ENCODE assay signal across 7 cellular contexts in the genomic region with DNA sequence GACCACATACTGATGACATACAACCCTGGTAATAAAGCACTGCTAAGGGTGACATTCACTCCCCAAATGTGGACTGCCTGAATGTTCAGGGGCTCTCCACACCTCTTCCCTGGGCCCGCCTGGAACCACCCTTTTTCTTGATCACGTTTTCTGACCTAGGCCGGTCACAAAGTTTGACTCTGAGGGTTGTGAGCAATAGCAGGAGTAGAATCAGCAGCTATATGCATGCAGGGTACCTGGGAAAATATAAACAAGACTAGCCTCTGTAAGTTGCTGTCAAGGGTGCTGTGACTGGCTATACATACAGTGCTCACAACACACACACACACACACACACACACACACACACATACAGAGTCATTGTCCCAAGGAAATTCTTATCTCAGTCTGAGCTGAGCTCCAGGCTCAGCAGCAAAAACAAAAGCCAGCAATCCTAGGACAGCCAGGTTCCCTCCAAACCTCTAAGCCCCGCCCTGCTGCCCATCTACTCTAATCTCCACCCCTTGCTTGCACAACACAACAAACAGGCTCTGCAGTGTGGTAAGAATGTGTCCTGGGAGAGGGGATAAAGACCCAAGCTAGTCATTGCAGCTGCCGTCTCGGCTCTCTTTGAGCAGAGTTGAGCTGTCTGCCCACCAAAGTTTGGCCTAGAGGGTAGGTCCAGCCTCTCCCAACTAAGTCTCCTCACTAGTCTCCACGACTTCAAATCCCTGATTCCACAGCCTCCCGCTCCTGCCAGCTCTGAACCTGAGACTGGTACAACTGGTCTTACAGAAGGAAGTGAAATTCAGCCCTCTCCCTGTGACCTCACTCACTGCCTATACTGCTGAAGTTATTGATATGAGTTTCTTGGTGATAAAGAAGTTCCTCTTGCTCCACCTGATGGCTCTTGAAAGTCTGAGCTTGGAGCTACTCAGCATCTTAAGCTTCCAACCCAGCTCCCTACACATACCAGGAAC. TPM values are rescaled to one million over a fixed set of nuclear protein-coding genes. Genes with fewer than 3 reads are reported as not detected.
DNase-seq lines count a peak whose midpoint lies in the region; ATAC-seq and TF ChIP-seq lines count a peak whose summit lies in the region.

No MANE protein-coding gene starts in this region.

- no peaks in the 10 kb centered on the region for H3K36me3 Mint-ChIP-seq in activated T-cell treated with anti-CD3 and anti-CD28 coated beads, Interleukin-2, amount 50 U/mL, for 72 hours (ENCODE audit: insufficient read depth in 2 of 2)

- H3K4me1 ChIP-seq in MM.1S (ENCODE audit: low read length), result peaks cover 72% of the 10 kb centered on the region
- H3K4me1 ChIP-seq in hepatocyte (ENCODE audit: insufficient read depth), result peaks cover 63% of the 10 kb centered on the region
- H3K4me1 ChIP-seq in smooth muscle cell (ENCODE audit: low read depth), result peaks cover 56% of the 10 kb centered on the region

- H3K9ac ChIP-seq in MM.1S (ENCODE audit: low read length) (peak overlapping the region; percentile 83), smooth muscle cell (ENCODE audit: low read depth) (no peak overlapping the region)

- H3K4me3 Mint-ChIP-seq in activated T-cell treated with anti-CD3 and anti-CD28 coated beads, Interleukin-2, amount 50 U/mL, for 72 hours, result peak overlapping the region; percentile 90 to 95

- H3K9me2 ChIP-seq in MM.1S (replicated peaks; ENCODE audit: insufficient read depth, low read length) (no peaks in the 10 kb centered on the region), hepatocyte (replicated peaks; ENCODE audit: insufficient read depth) (no peaks in the 10 kb centered on the region)

- H3K36me3 ChIP-seq in MM.1S (replicated peaks; ENCODE audit: insufficient read depth, low read length) (no peaks in the 10 kb centered on the region), hepatocyte (replicated peaks; ENCODE audit: insufficient read depth, low read depth) (no peaks in the 10 kb centered on the region), smooth muscle cell (ENCODE audit: low read depth) (no peaks in the 10 kb centered on the region)

- H2AFZ ChIP-seq in MM.1S (ENCODE audit: low read length), result no peak overlapping the region
- H2AFZ ChIP-seq in hepatocyte, result no peak overlapping the region
- H2AFZ ChIP-seq in smooth muscle cell (ENCODE audit: low read depth), result no peak overlapping the region

- peak overlapping the region; percentile 76 for H3K4me3 ChIP-seq in MM.1S (ENCODE audit: low read length)
- peak overlapping the region; percentile 3 for H3K4me3 ChIP-seq in hepatocyte
- peak overlapping the region; percentile 29 for H3K4me3 ChIP-seq in smooth muscle cell

- H3K27ac Mint-ChIP-seq in activated T-cell treated with anti-CD3 and anti-CD28 coated beads, Interleukin-2, amount 50 U/mL, for 72 hours, result peak overlapping the region; percentile 3

- no peaks in the 10 kb centered on the region for H3K9me3 ChIP-seq in MM.1S (replicated peaks; ENCODE audit: insufficient read depth, low read length)
- H3K9me3 ChIP-seq in hepatocyte (ENCODE audit: low read depth), result no peaks in the 10 kb centered on the region
- no peaks in the 10 kb centered on the region for H3K9me3 ChIP-seq in smooth muscle cell (replicated peaks; ENCODE audit: low read depth)

- no peaks in the 10 kb centered on the region for H3K9me3 Mint-ChIP-seq in activated T-cell treated with anti-CD3 and anti-CD28 coated beads, Interleukin-2, amount 50 U/mL, for 72 hours

- peak overlapping the region; percentile 87 for H3K4me2 ChIP-seq in MM.1S (ENCODE audit: low read depth, low read length)
- peak overlapping the region; percentile 73 for H3K4me2 ChIP-seq in hepatocyte
- H3K4me2 ChIP-seq in smooth muscle cell, result peak overlapping the region; percentile 99

- WGBS in hepatocyte (ENCODE audit: low lambda C conversion rate, missing lambda C conversion rate), result 23% methylated on average over 8 of the region's 8 CpGs
- 28% methylated on average over 8 of the region's 8 CpGs for WGBS in smooth muscle cell (ENCODE audit: low lambda C conversion rate)

- no peaks in the 10 kb centered on the region for H3K27me3 Mint-ChIP-seq in activated T-cell treated with anti-CD3 and anti-CD28 coated beads, Interleukin-2, amount 50 U/mL, for 72 hours (ENCODE audit: low read depth)

- ATAC-seq in GM21529 (IDR thresholded peaks at IDR 0.05; ENCODE audit: unreplicated experiment) (peak; percentile 41), HG02981 (IDR thresholded peaks at IDR 0.05; ENCODE audit: unreplicated experiment) (no peak)
- peak; percentile 32 to 35 for ATAC-seq in activated T-cell treated with anti-CD3 and anti-CD28 coated beads, Interleukin-2, amount 50 U/mL, for 72 hours (replicated peaks in 1 of 2)

- peaks cover 57% of the 10 kb centered on the region for H3K79me2 ChIP-seq in MM.1S (ENCODE audit: low read length)
- peaks cover 28% of the 10 kb centered on the region for H3K79me2 ChIP-seq in hepatocyte
- H3K79me2 ChIP-seq in smooth muscle cell (ENCODE audit: low read depth), result peaks cover 5% of the 10 kb centered on the region

- no peaks in the 10 kb centered on the region for H4K20me1 ChIP-seq in MM.1S (ENCODE audit: insufficient read depth, low read length)
- H4K20me1 ChIP-seq in hepatocyte (ENCODE audit: insufficient read depth, poor library complexity, severe bottlenecking), result no peaks in the 10 kb centered on the region
- H4K20me1 ChIP-seq in smooth muscle cell (ENCODE audit: low read depth), result peaks cover 3% of the 10 kb centered on the region

- peak; percentile 75 for DNase-seq in MM.1S
- DNase-seq in activated T-cell treated with anti-CD3 and anti-CD28 coated beads, Interleukin-2, amount 50 U/mL, for 72 hours, result peak in 1 of 2 donors; percentile 37
- peak; percentile 91 for DNase-seq in hepatocyte (ENCODE audit: low spot score)
- DNase-seq in smooth muscle cell (lab: John Stamatoyannopoulos, UW; ENCODE audit: unreplicated experiment), result peak; percentile 18

- peak; percentile 18 for TF ChIP-seq CTCF in GM12873 (IDR thresholded peaks at IDR 0.05; ENCODE audit: insufficient read depth, low read depth, low read length, missing control alignments)
- peak; percentile 28; the same call in 1 of the 2 replicates for TF ChIP-seq CTCF in MM.1S (IDR thresholded peaks at IDR 0.05; ENCODE audit: low read length)
- peak; percentile 23 for TF ChIP-seq CTCF in hepatocyte (IDR thresholded peaks at IDR 0.05; ENCODE audit: poor library complexity)
- no peak for TF ChIP-seq CTCF in smooth muscle cell (IDR thresholded peaks at IDR 0.05; ENCODE audit: borderline replicate concordance, insufficient read depth, poor library complexity, severe bottlenecking)

- H3K27me3 ChIP-seq in MM.1S (replicated peaks; ENCODE audit: insufficient read depth, low read length) (no peaks in the 10 kb centered on the region), hepatocyte (no peaks in the 10 kb centered on the region), smooth muscle cell (ENCODE audit: low read depth) (no peaks in the 10 kb centered on the region)

- H3F3A ChIP-seq in MM.1S (ENCODE audit: insufficient read depth, low read length) (peaks cover 54% of the 10 kb centered on the region), smooth muscle cell (ENCODE audit: low read depth) (peaks cover 17% of the 10 kb centered on the region)

- H3K27ac ChIP-seq in MM.1S (ENCODE audit: low read length) (peak overlapping the region; percentile 85), hepatocyte (peak overlapping the region; percentile 92), smooth muscle cell (ENCODE audit: low read depth) (peak overlapping the region; percentile 63)

- H3K4me1 Mint-ChIP-seq in activated T-cell treated with anti-CD3 and anti-CD28 coated beads, Interleukin-2, amount 50 U/mL, for 72 hours (ENCODE audit: low read depth), result peaks cover 57% of the 10 kb centered on the region

RNA-seq across cellular contexts. Expression of gene BMF, which starts 2.2 kb away (rescaled TPM):
- total RNA-seq in activated T-cell treated with anti-CD3 and anti-CD28 coated beads, Interleukin-2, amount 50 U/mL, for 72 hours, result 10 to 100 TPM; 23.7 to 25.9 TPM
- total RNA-seq in hepatocyte (33.9 and 41.8 TPM in 2 replicates), smooth muscle cell (9.1 and 11.2 TPM in 2 replicates)
- polyA plus RNA-seq in hepatocyte (13.8 and 15.9 TPM in 2 replicates), smooth muscle cell (3.6 and 7.5 TPM in 2 replicates)

RNA-seq across cellular contexts. Expression of gene BUB1B, which starts 54.4 kb away (rescaled TPM):
- total RNA-seq in activated T-cell treated with anti-CD3 and anti-CD28 coated beads, Interleukin-2, amount 50 U/mL, for 72 hours, result 10 to 100 TPM; 86.5 to 91.2 TPM
- total RNA-seq in hepatocyte (7.6 and 11.9 TPM in 2 replicates), smooth muscle cell (11.3 and 15.0 TPM in 2 replicates)
- polyA plus RNA-seq in hepatocyte (5.3 and 10.7 TPM in 2 replicates), smooth muscle cell (5.8 and 6.1 TPM in 2 replicates)

Comparison
In these comparisons a context has a peak if more than half of its experiments do, and no peak if none do; other contexts are left out.
1. H3K4me3 ChIP-seq: peak in every context shown above with its lines; median percentile 76 in MM.1S; 29 in smooth muscle cell; 3 in hepatocyte.